25 cellular contexts compared by ENCODE assay signal in the genomic region with DNA sequence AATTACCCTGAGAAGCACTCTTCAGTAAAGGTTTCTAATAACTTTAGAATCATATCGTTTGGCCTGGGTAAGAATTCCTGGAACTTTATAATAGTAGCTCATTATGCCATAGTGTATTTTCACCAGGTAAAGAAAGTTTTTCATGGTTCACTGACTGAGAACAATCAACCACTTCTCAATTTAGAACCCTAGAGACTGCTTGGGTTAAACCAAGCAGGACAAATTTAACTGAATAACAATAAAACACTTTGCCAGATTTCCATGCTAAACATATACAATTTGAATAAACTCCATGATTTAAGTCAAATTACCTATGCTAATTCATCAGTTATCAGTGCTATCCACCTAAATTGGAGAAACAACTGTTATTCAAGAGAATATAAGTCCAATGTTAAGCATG.
"Had no signal": no experiment of that assay in that cellular context is flagged by ENCODE, and none has a peak within 500 bp of the region (broad histone marks: within the 10 kb centered on the region; RNA-seq: fewer than 3 reads in every experiment).

No MANE protein-coding gene starts in this region.

- H3K36me3 Mint-ChIP-seq: stimulated activated effector memory CD8-positive, alpha-beta T cell treated with anti-CD3 and anti-CD28 coated beads, Interleukin-12 subunit alpha, Interleukin-12 subunit beta, amount 100 ng/mL, for 72 hours had no signal

- H3K9me3 ChIP-seq: esophagus squamous epithelium, lower lobe of right lung, prostate gland, thyroid gland, vagina had no signal

- H3K27ac Mint-ChIP-seq: naive thymus-derived CD8-positive, alpha-beta T cell; nephron progenitor cell; stimulated activated effector memory CD8-positive, alpha-beta T cell treated with anti-CD3 and anti-CD28 coated beads, Interleukin-12 subunit alpha, Interleukin-12 subunit beta, amount 100 ng/mL, for 72 hours had no signal

- H3K4me3 ChIP-seq: esophagus squamous epithelium, heart right ventricle, lower lobe of right lung, prostate gland, sigmoid colon, stomach, thyroid gland, vagina had no signal

- H3K36me3 ChIP-seq: esophagus squamous epithelium, heart right ventricle, lower lobe of right lung, prostate gland, sigmoid colon, stomach, thyroid gland, vagina had no signal

- H3K27ac ChIP-seq: esophagus squamous epithelium, heart right ventricle, lower lobe of right lung, prostate gland, sigmoid colon, stomach, thyroid gland, vagina had no signal

- ATAC-seq: heart right ventricle; left colon; left ventricle myocardium superior; lower lobe of right lung; naive thymus-derived CD8-positive, alpha-beta T cell; right cardiac atrium; stimulated activated effector memory CD8-positive, alpha-beta T cell treated with anti-CD3 and anti-CD28 coated beads, Interleukin-12 subunit alpha, Interleukin-12 subunit beta, amount 100 ng/mL, for 72 hours had no signal

- H3K4me3 Mint-ChIP-seq: naive thymus-derived CD8-positive, alpha-beta T cell; nephron progenitor cell; stimulated activated effector memory CD8-positive, alpha-beta T cell treated with anti-CD3 and anti-CD28 coated beads, Interleukin-12 subunit alpha, Interleukin-12 subunit beta, amount 100 ng/mL, for 72 hours had no signal

- H3K4me1 ChIP-seq: heart right ventricle, lower lobe of right lung, prostate gland, sigmoid colon, stomach, thyroid gland, vagina had no signal

- DNase-seq: dermis blood vessel endothelial cell; effector memory CD4-positive, alpha-beta T cell; erythroblast; esophagus squamous epithelium; foreskin melanocyte; glutamatergic neuron; heart right ventricle; hippocampal formation; left colon; left ventricle myocardium superior; lower lobe of right lung; naive thymus-derived CD8-positive, alpha-beta T cell; nephron progenitor cell; nucleus accumbens; right cardiac atrium; sigmoid colon; stimulated activated CD4-positive, alpha-beta T cell treated with anti-CD3 and anti-CD28 coated beads, Interleukin-2, amount 100 ng/mL, for 24 hours; stimulated activated CD4-positive, alpha-beta T cell treated with anti-CD3 and anti-CD28 coated beads, Interleukin-4, amount 100 ng/mL, for 24 hours; stimulated activated naive CD4-positive, alpha-beta T cell treated with Interleukin-2 at 50 U/mL for 16 hours; stomach; thyroid gland; trophoblast cell had no signal

- H3K27me3 ChIP-seq: esophagus squamous epithelium, sigmoid colon, stomach, thyroid gland, vagina had no signal

- H3K4me1 Mint-ChIP-seq: nephron progenitor cell; stimulated activated effector memory CD8-positive, alpha-beta T cell treated with anti-CD3 and anti-CD28 coated beads, Interleukin-12 subunit alpha, Interleukin-12 subunit beta, amount 100 ng/mL, for 72 hours had no signal
